Comparison of ENCODE assay signal across 25 cellular contexts in the genomic region with DNA sequence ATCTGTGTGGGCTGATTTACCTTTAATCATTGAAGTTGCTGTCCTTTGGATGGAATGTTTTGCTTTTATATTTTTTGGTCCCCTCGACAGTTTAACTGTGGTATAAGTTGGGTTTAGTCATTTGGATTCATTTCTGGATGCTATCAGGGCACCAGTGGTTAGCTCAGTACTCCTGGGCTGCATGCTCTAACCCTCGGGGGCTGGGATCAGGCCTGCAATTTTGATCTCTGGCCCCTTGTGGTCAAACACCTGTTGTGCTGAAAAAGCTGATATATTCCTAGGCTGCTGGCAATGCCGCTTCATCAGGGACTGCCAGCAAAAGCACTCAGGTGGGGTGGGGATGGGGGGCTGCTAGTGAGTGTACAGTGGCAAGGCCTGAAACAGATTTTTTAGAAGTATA.
"Had no signal": no experiment of that assay in that cellular context is flagged by ENCODE, and none has a peak within 500 bp of the region (broad histone marks: within the 10 kb centered on the region; RNA-seq: fewer than 3 reads in every experiment).

No MANE protein-coding gene starts in this region.

- H3K36me3 ChIP-seq: ovary, sigmoid colon, suprapubic skin, tibial artery, upper lobe of right lung had no signal

- H3K27ac ChIP-seq: ovary, sigmoid colon, suprapubic skin, tibial artery, upper lobe of right lung had no signal

- H3K9me3 ChIP-seq: ovary, sigmoid colon, tibial artery, upper lobe of right lung had no signal

- H3K4me3 ChIP-seq: ovary, sigmoid colon, smooth muscle cell, suprapubic skin, tibial artery, upper lobe of right lung had no signal

- DNase-seq: activated CD8-positive, alpha-beta memory T cell treated with anti-CD3 and anti-CD28 coated beads, Interleukin-2, amount 10 ng/mL, durations not matched to agents 7 days and 5 days; activated CD8-positive, alpha-beta T cell treated with anti-CD3 and anti-CD28 coated beads, Interleukin-2, amount 10 ng/mL, durations not matched to agents 7 days and 5 days; activated naive CD8-positive, alpha-beta T cell treated with anti-CD3 and anti-CD28 coated beads, Interleukin-2, amount 50 U/mL, for 24 hours; activated T-cell treated with anti-CD3 and anti-CD28 coated beads, Interleukin-2, amount 50 U/mL, for 48 hours; amygdala; caudate nucleus; cortex of kidney; foreskin fibroblast; head of caudate nucleus; hippocampal formation; left ventricle myocardium superior; naive B cell; nephron progenitor cell; ovary; sigmoid colon; stimulated activated CD4-positive, alpha-beta T cell treated with anti-CD3 and anti-CD28 coated beads, Interleukin-15, amount 100 ng/mL, for 24 hours; stimulated activated CD4-positive, alpha-beta T cell treated with anti-CD3 and anti-CD28 coated beads, Interleukin-2, amount 100 ng/mL, for 24 hours; stimulated activated naive CD4-positive, alpha-beta T cell; T1000; tibial artery; upper lobe of right lung had no signal

- ATAC-seq: activated CD8-positive, alpha-beta memory T cell treated with anti-CD3 and anti-CD28 coated beads, Interleukin-2, amount 10 ng/mL, durations not matched to agents 7 days and 5 days; activated CD8-positive, alpha-beta T cell treated with anti-CD3 and anti-CD28 coated beads, Interleukin-2, amount 10 ng/mL, durations not matched to agents 7 days and 5 days; activated naive CD8-positive, alpha-beta T cell treated with anti-CD3 and anti-CD28 coated beads, Interleukin-2, amount 50 U/mL, for 24 hours; esophagus mucosa; left ventricle myocardium superior; upper lobe of right lung had no signal

- H3K4me1 ChIP-seq: sigmoid colon, tibial artery, upper lobe of right lung had no signal

- H3K27me3 ChIP-seq: ovary, sigmoid colon, suprapubic skin, tibial artery, upper lobe of right lung had no signal

- FAIRE-seq: islet of Langerhans had no signal

- H3K4me2 ChIP-seq: smooth muscle cell had no signal
